ENCODE assay signal across 8 cellular contexts in genomic region chr18:75209129-75209951, GRCh38. TPM values are rescaled to one million over a fixed set of nuclear protein-coding genes. Genes with fewer than 3 reads are reported as not detected.
DNase-seq lines count a peak whose midpoint lies in the region; ATAC-seq and TF ChIP-seq lines count a peak whose summit lies in the region.

Gene PTGR3 (minus strand): TSS chr18:75209139. CDS start chr18:75209058, 81 bp downstream.

- H3K27me3 Mint-ChIP-seq in CD4-positive, alpha-beta T cell: no peaks in the 10 kb centered on the region

- CTCF ChIA-PET in CD4-positive, alpha-beta T cell (lab: Charles Lee): no interaction called here

- peak within 1 kb of the TSS; percentile 99 for H3K27ac Mint-ChIP-seq in CD4-positive, alpha-beta T cell

- no peaks in the 10 kb centered on the region for H3K27me3 ChIP-seq in CD4-positive, alpha-beta T cell (ENCODE audit: control insufficient read depth, insufficient read depth, low read length)
- H3K27me3 ChIP-seq in ectodermal cell (ENCODE audit: control insufficient read depth, insufficient read depth, low read length, poor library complexity, severe bottlenecking) (peaks cover 90% of the 10 kb centered on the region), lower lobe of right lung (ENCODE audit: low read depth) (no peaks in the 10 kb centered on the region)

- no peaks in the 10 kb centered on the region for H3K9me3 Mint-ChIP-seq in CD4-positive, alpha-beta T cell

- peaks cover 38% of the 10 kb centered on the region for H3K36me3 Mint-ChIP-seq in CD4-positive, alpha-beta T cell (ENCODE audit: low read depth)

- peaks cover 66% of the 10 kb centered on the region for H3K4me1 Mint-ChIP-seq in CD4-positive, alpha-beta T cell (ENCODE audit: low read depth)

- peak within 1 kb of the TSS; percentile 98 for H3K4me3 Mint-ChIP-seq in CD4-positive, alpha-beta T cell

- intact Hi-C loops in CD4-positive, alpha-beta T cell (cut with DNase I, micrococcal nuclease): loop anchor here in 1 of 2 experiments (2.0 to 10.0 kb wide), 6 partner anchors 37 to 1288 kb away; partner anchors contain the start of genes CYB5A and ZNF516
- intact Hi-C loops in lower lobe of right lung (cut with DNase I): no loop called here

- peaks cover 27% of the 10 kb centered on the region for H3K4me1 ChIP-seq in ectodermal cell (ENCODE audit: control insufficient read depth, insufficient read depth, low read length)
- H3K4me1 ChIP-seq in lower lobe of right lung: peaks cover 58% of the 10 kb centered on the region

- 0 to 1% methylated on average over 87 to 88 of the region's 88 CpGs for WGBS in ectodermal cell, 2 experiments

- H3K36me3 ChIP-seq in ectodermal cell (ENCODE audit: control insufficient read depth, insufficient read depth, low read length) (no peaks in the 10 kb centered on the region), lower lobe of right lung (no peaks in the 10 kb centered on the region)

- no peak for TF ChIP-seq CTCF in CD4-positive, alpha-beta T cell (IDR thresholded peaks at IDR 0.05)
- no peak for TF ChIP-seq CTCF in lower lobe of right lung (IDR thresholded peaks at IDR 0.05)

- ATAC-seq in CD4-positive, alpha-beta T cell (ENCODE audit: poor library complexity): peak; percentile 48
- ATAC-seq in GM19455 (IDR thresholded peaks at IDR 0.05; ENCODE audit: unreplicated experiment): peak; percentile 47
- ATAC-seq in HG03571 (IDR thresholded peaks at IDR 0.05; ENCODE audit: unreplicated experiment): peak; percentile 48
- ATAC-seq in lower lobe of right lung: peak; percentile 75 to 84

- peak within 1 kb of the TSS; percentile 78 for H3K27ac ChIP-seq in CD4-positive, alpha-beta T cell (ENCODE audit: low read depth, low read length)
- H3K27ac ChIP-seq in ectodermal cell (ENCODE audit: insufficient read depth, low read depth, low read length, poor library complexity, severe bottlenecking) (peak within 1 kb of the TSS; percentile 59), lower lobe of right lung (peak within 1 kb of the TSS; percentile 99)

- H3K4me3 ChIP-seq in ectodermal cell (ENCODE audit: insufficient read depth, low read depth, low read length): peak within 1 kb of the TSS; percentile 76
- peak within 1 kb of the TSS; percentile 96 for H3K4me3 ChIP-seq in lower lobe of right lung

- POLR2A ChIA-PET in CD4-positive, alpha-beta T cell (lab: Charles Lee): interaction anchor here (0.8 to 2.9 kb wide), 18 partner anchors 9 to 713 kb away, joined by 3 to 60 read pairs (median 5); partner anchors contain the start of genes CNDP2 and ZNF407

- peak; percentile 51 to 73 (median 67) for DNase-seq in CD4-positive, alpha-beta T cell
- peak; percentile 6 for DNase-seq in NK-92 (lab: John Stamatoyannopoulos, UW; ENCODE audit: unreplicated experiment)
- DNase-seq in activated CD8-positive, alpha-beta memory T cell treated with anti-CD3 and anti-CD28 coated beads for 1 hour (ENCODE audit: extremely low read depth in 1 of 2, low read depth in 1 of 2): peak; percentile 35 to 51
- DNase-seq in lower lobe of right lung: peak; percentile 89
- DNase-seq in stimulated activated CD4-positive, alpha-beta T cell treated with anti-CD3 and anti-CD28 coated beads, TNF-alpha, amount 100 ng/mL, for 4 hours (ENCODE audit: low read depth in 3 of 3): peak; percentile 46 to 58 (median 47)

- no peaks in the 10 kb centered on the region for H3K9me3 ChIP-seq in CD4-positive, alpha-beta T cell (ENCODE audit: control insufficient read depth, low read length)
- H3K9me3 ChIP-seq in ectodermal cell (ENCODE audit: control insufficient read depth, low read length): no peaks in the 10 kb centered on the region
- H3K9me3 ChIP-seq in lower lobe of right lung: no peaks in the 10 kb centered on the region

RNA-seq across cellular contexts. Expression of gene PTGR3, which starts in this region (rescaled TPM):
- total RNA-seq in CD4-positive, alpha-beta T cell: 10 to 100 TPM; 14.1 to 14.3 TPM
- polyA plus RNA-seq in ectodermal cell (2013, experiment 1 of 4): 12.1 TPM
- polyA plus RNA-seq in ectodermal cell (2013, experiment 2 of 4): 14.7 TPM
- 14.1 TPM for polyA plus RNA-seq in ectodermal cell (2013, experiment 3 of 4)
- polyA plus RNA-seq in ectodermal cell (2013, experiment 4 of 4): 14.9 TPM
- 37.3 TPM for total RNA-seq in lower lobe of right lung

Comparison
In these comparisons a context has a peak if more than half of its experiments do, and no peak if none do; other contexts are left out.
1. Peak in every context shown above with its lines: DNase-seq, ATAC-seq, H3K4me3 ChIP-seq and H3K27ac ChIP-seq.
2. DNase-seq: peak in every context shown above with its lines; median percentile 89 in lower lobe of right lung; 67 in CD4-positive, alpha-beta T cell; 47 in stimulated activated CD4-positive, alpha-beta T cell treated with anti-CD3 and anti-CD28 coated beads, TNF-alpha, amount 100 ng/mL, for 4 hours; 43 in activated CD8-positive, alpha-beta memory T cell treated with anti-CD3 and anti-CD28 coated beads for 1 hour; 6 in NK-92.